In the genomic region with DNA sequence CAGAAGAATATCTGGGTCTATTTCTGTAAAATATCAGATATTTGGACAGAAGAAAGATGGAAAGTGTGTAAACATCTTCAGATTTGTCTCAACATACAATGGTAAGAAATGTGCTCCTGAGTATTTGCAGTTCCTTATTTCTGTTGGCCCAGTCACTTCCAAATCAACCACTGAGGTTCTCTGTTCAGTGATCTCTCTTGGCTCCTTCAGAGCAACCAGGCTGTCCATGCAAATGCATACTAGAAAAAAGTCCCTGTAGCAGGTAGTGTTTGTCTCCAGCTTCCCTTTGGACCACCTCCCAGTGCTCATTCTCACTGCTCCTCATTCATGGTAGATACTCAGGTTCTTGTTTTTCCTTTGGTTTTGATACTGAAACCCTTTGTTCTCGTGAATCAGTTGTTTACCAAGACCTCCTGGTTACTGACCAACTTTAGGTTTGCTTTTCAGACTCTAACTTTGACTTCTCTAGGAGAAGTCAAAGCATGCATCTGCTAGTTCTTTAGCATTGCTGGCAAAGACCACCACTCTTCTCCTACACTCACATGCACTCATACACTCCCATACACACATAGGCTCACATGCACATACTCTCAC, we compare ENCODE assay signal across 38 cellular contexts. TPM values are rescaled to one million over a fixed set of nuclear protein-coding genes. Genes with fewer than 3 reads are reported as not detected.
A peak's percentile ranks its signal among the peaks of the same experiment; 100 is the strongest.
DNase-seq lines count a peak whose midpoint lies in the region; ATAC-seq and TF ChIP-seq lines count a peak whose summit lies in the region.
"Had no signal": no experiment of that assay in that cellular context is flagged by ENCODE, and none has a peak within 500 bp of the region (broad histone marks: within the 10 kb centered on the region; RNA-seq: fewer than 3 reads in every experiment).

No MANE protein-coding gene starts in this region.

- no peaks in the 10 kb centered on the region for H3K4me1 Mint-ChIP-seq in stimulated activated memory B cell treated with anti-CD40 and anti-IgM and Interleukin-4, amounts not matched to agents 10 μg/mL and 1 μg/mL and 100 μg/mL, for 72 hours
- no peaks in the 10 kb centered on the region for H3K4me1 Mint-ChIP-seq in MCF 10A (ENCODE audit: insufficient read depth, unreplicated experiment)
- H3K4me1 Mint-ChIP-seq in activated CD8-positive, alpha-beta memory T cell treated with anti-CD3 and anti-CD28 coated beads, Interleukin-2, amount 10 ng/mL, durations not matched to agents 7 days and 5 days: no peaks in the 10 kb centered on the region
- H3K4me1 Mint-ChIP-seq: central memory CD8-positive, alpha-beta T cell; immature natural killer cell; nephron had no signal

- no peak for TF ChIP-seq CTCF in MCF 10A (IDR thresholded peaks at IDR 0.05; ENCODE audit: unreplicated experiment)

- H3K27ac Mint-ChIP-seq in stimulated activated memory B cell treated with anti-CD40 and anti-IgM and Interleukin-4, amounts not matched to agents 10 μg/mL and 1 μg/mL and 100 μg/mL, for 72 hours: no peak overlapping the region
- no peak overlapping the region for H3K27ac Mint-ChIP-seq in MCF 10A (ENCODE audit: low read depth, unreplicated experiment)
- no peak overlapping the region for H3K27ac Mint-ChIP-seq in activated CD8-positive, alpha-beta memory T cell treated with anti-CD3 and anti-CD28 coated beads, Interleukin-2, amount 10 ng/mL, durations not matched to agents 7 days and 5 days
- H3K27ac Mint-ChIP-seq: activated CD4-positive, alpha-beta memory T cell treated with anti-CD3 and anti-CD28 coated beads for 36 hours; activated naive CD4-positive, alpha-beta T cell treated with anti-CD3 and anti-CD28 coated beads for 36 hours; activated T-helper 1 cell treated with anti-CD3 and anti-CD28 coated beads, Interleukin-12 subunit alpha, Interleukin-12 subunit beta, Interleukin-2, Interleukin-4 antibody, amounts not matched to agents 30 ng/mL and 10 ng/mL and 1 ng/mL, durations not matched to agents 14 hours and 24 hours and 36 hours; dendritic cell treated with granulocyte-macrophage colony-stimulating factor and Interleukin-4, amounts not matched to agents 40 ng/mL and 50 ng/mL, for 4 days; immature natural killer cell; nephron had no signal

- H3K27me3 Mint-ChIP-seq in stimulated activated memory B cell treated with anti-CD40 and anti-IgM and Interleukin-4, amounts not matched to agents 10 μg/mL and 1 μg/mL and 100 μg/mL, for 72 hours: no peaks in the 10 kb centered on the region
- no peaks in the 10 kb centered on the region for H3K27me3 Mint-ChIP-seq in MCF 10A (ENCODE audit: insufficient read depth, unreplicated experiment)
- H3K27me3 Mint-ChIP-seq in activated CD8-positive, alpha-beta memory T cell treated with anti-CD3 and anti-CD28 coated beads, Interleukin-2, amount 10 ng/mL, durations not matched to agents 7 days and 5 days: no peaks in the 10 kb centered on the region
- H3K27me3 Mint-ChIP-seq: central memory CD8-positive, alpha-beta T cell; dendritic cell treated with granulocyte-macrophage colony-stimulating factor and Interleukin-4, amounts not matched to agents 40 ng/mL and 50 ng/mL, for 4 days had no signal

- POLR2A ChIA-PET in MCF 10A (lab: Yijun Ruan, JAX): no interaction called here

- intact Hi-C loops in MCF 10A (cut with micrococcal nuclease): no loop called here

- BruUV-seq in MCF 10A (replicated peaks; lab: Mats Ljungman, UMichigan): no TSS peak

- CTCF ChIA-PET in MCF 10A (lab: Yijun Ruan, JAX): no interaction called here
- CTCF ChIA-PET in activated CD8-positive, alpha-beta memory T cell treated with anti-CD3 and anti-CD28 coated beads, Interleukin-2, amount 10 ng/mL, durations not matched to agents 7 days and 5 days (lab: Charles Lee): no interaction called here

- no peak for DNase-seq in MCF 10A (ENCODE audit: unreplicated experiment)
- no peak for DNase-seq in NCI-H82 (lab: John Stamatoyannopoulos, UW)
- DNase-seq in activated CD8-positive, alpha-beta memory T cell treated with anti-CD3 and anti-CD28 coated beads, Interleukin-2, amount 10 ng/mL, durations not matched to agents 7 days and 5 days: no peak
- DNase-seq: activated CD4-positive, alpha-beta memory T cell treated with anti-CD3 and anti-CD28 coated beads for 36 hours; activated CD8-positive, alpha-beta memory T cell treated with anti-CD3 and anti-CD28 coated beads, Interleukin-2, amount 50 U/mL, for 4 hours; activated naive CD4-positive, alpha-beta T cell treated with anti-CD3 and anti-CD28 coated beads for 36 hours; adrenal gland; body of pancreas; EL; erythroblast; immature natural killer cell; left cardiac atrium; mammary epithelial cell; NCI-H1930; NCI-H69; SHP77 treated with DMSO at 0.1 percent for 48 hours; sigmoid colon; stimulated activated CD4-positive, alpha-beta T cell treated with anti-CD3 and anti-CD28 coated beads, Interleukin-12 subunit alpha, Interleukin-12 subunit beta, amount 100 ng/mL, for 4 hours; stimulated activated CD4-positive, alpha-beta T cell treated with anti-CD3 and anti-CD28 coated beads, Interleukin-2, amount 100 ng/mL, for 48 hours; transverse colon had no signal

- no peaks in the 10 kb centered on the region for H3K36me3 Mint-ChIP-seq in stimulated activated memory B cell treated with anti-CD40 and anti-IgM and Interleukin-4, amounts not matched to agents 10 μg/mL and 1 μg/mL and 100 μg/mL, for 72 hours
- no peaks in the 10 kb centered on the region for H3K36me3 Mint-ChIP-seq in MCF 10A (ENCODE audit: insufficient read depth, unreplicated experiment)
- no peaks in the 10 kb centered on the region for H3K36me3 Mint-ChIP-seq in activated CD8-positive, alpha-beta memory T cell treated with anti-CD3 and anti-CD28 coated beads, Interleukin-2, amount 10 ng/mL, durations not matched to agents 7 days and 5 days
- H3K36me3 Mint-ChIP-seq: activated CD4-positive, alpha-beta memory T cell treated with anti-CD3 and anti-CD28 coated beads for 36 hours; immature natural killer cell had no signal

- H3K9me3 Mint-ChIP-seq in stimulated activated memory B cell treated with anti-CD40 and anti-IgM and Interleukin-4, amounts not matched to agents 10 μg/mL and 1 μg/mL and 100 μg/mL, for 72 hours: peaks cover 4% of the 10 kb centered on the region
- H3K9me3 Mint-ChIP-seq in MCF 10A (ENCODE audit: unreplicated experiment): no peaks in the 10 kb centered on the region
- H3K9me3 Mint-ChIP-seq in activated CD8-positive, alpha-beta memory T cell treated with anti-CD3 and anti-CD28 coated beads, Interleukin-2, amount 10 ng/mL, durations not matched to agents 7 days and 5 days (ENCODE audit: low read depth): no peaks in the 10 kb centered on the region
- H3K9me3 Mint-ChIP-seq: activated CD4-positive, alpha-beta memory T cell treated with anti-CD3 and anti-CD28 coated beads for 36 hours; activated naive CD4-positive, alpha-beta T cell treated with anti-CD3 and anti-CD28 coated beads for 36 hours; activated T-helper 1 cell treated with anti-CD3 and anti-CD28 coated beads, Interleukin-12 subunit alpha, Interleukin-12 subunit beta, Interleukin-2, Interleukin-4 antibody, amounts not matched to agents 30 ng/mL and 10 ng/mL and 1 ng/mL, durations not matched to agents 14 hours and 24 hours and 36 hours; central memory CD8-positive, alpha-beta T cell; dendritic cell treated with granulocyte-macrophage colony-stimulating factor and Interleukin-4, amounts not matched to agents 40 ng/mL and 50 ng/mL, for 4 days; immature natural killer cell; nephron had no signal

- ATAC-seq in GM18870 (IDR thresholded peaks at IDR 0.05; ENCODE audit: unreplicated experiment) (peak; percentile 68), GM21447 (IDR thresholded peaks at IDR 0.05; ENCODE audit: unreplicated experiment) (peak; percentile 66), HG03135 (IDR thresholded peaks at IDR 0.05; ENCODE audit: unreplicated experiment) (peak; percentile 46)
- ATAC-seq in stimulated activated memory B cell treated with anti-CD40 and anti-IgM and Interleukin-4, amounts not matched to agents 10 μg/mL and 1 μg/mL and 100 μg/mL, for 72 hours: peak; percentile 20
- no peak for ATAC-seq in activated CD8-positive, alpha-beta memory T cell treated with anti-CD3 and anti-CD28 coated beads, Interleukin-2, amount 10 ng/mL, durations not matched to agents 7 days and 5 days
- ATAC-seq: activated CD4-positive, CD25-positive, alpha-beta regulatory T cell treated with anti-CD3 and anti-CD28 coated beads, Interleukin-2, amount 50 U/mL, for 24 hours; body of pancreas; K562; left cardiac atrium; Panc1 had no signal

- H3K4me3 Mint-ChIP-seq in stimulated activated memory B cell treated with anti-CD40 and anti-IgM and Interleukin-4, amounts not matched to agents 10 μg/mL and 1 μg/mL and 100 μg/mL, for 72 hours: no peak overlapping the region
- no peak overlapping the region for H3K4me3 Mint-ChIP-seq in MCF 10A (ENCODE audit: unreplicated experiment)
- no peak overlapping the region for H3K4me3 Mint-ChIP-seq in activated CD8-positive, alpha-beta memory T cell treated with anti-CD3 and anti-CD28 coated beads, Interleukin-2, amount 10 ng/mL, durations not matched to agents 7 days and 5 days
- H3K4me3 Mint-ChIP-seq: activated CD4-positive, alpha-beta memory T cell treated with anti-CD3 and anti-CD28 coated beads for 36 hours; activated naive CD4-positive, alpha-beta T cell treated with anti-CD3 and anti-CD28 coated beads for 36 hours; activated T-helper 1 cell treated with anti-CD3 and anti-CD28 coated beads, Interleukin-12 subunit alpha, Interleukin-12 subunit beta, Interleukin-2, Interleukin-4 antibody, amounts not matched to agents 30 ng/mL and 10 ng/mL and 1 ng/mL, durations not matched to agents 14 hours and 24 hours and 36 hours; central memory CD8-positive, alpha-beta T cell; dendritic cell treated with granulocyte-macrophage colony-stimulating factor and Interleukin-4, amounts not matched to agents 40 ng/mL and 50 ng/mL, for 4 days; immature natural killer cell; nephron had no signal

RNA-seq across cellular contexts. Expression of gene ASIC5, which starts 28.8 kb away (rescaled TPM):
- not detected in 2 replicates for total RNA-seq in MCF 10A (2022)
- not detected for total RNA-seq in activated CD8-positive, alpha-beta memory T cell treated with anti-CD3 and anti-CD28 coated beads, Interleukin-2, amount 10 ng/mL, durations not matched to agents 7 days and 5 days
- total RNA-seq: activated CD4-positive, alpha-beta memory T cell treated with anti-CD3 and anti-CD28 coated beads for 36 hours; activated naive CD4-positive, alpha-beta T cell treated with anti-CD3 and anti-CD28 coated beads for 36 hours; activated T-helper 1 cell treated with anti-CD3 and anti-CD28 coated beads, Interleukin-12 subunit alpha, Interleukin-12 subunit beta, Interleukin-2, Interleukin-4 antibody, amounts not matched to agents 30 ng/mL and 10 ng/mL and 1 ng/mL, durations not matched to agents 14 hours and 24 hours and 36 hours; adrenal gland; body of pancreas; H1; HT1080; K562; left cardiac atrium; M059J; mammary epithelial cell; osteoblast; pulmonary artery endothelial cell; sigmoid colon; subcutaneous adipose tissue; T-helper 2 cell treated with Interferon-gamma antibody and Interleukin-4, amounts not matched to agents 100 ng/mL and 5 ng/mL, for 36 hours; transverse colon had no signal
